2 cellular contexts compared by ENCODE assay signal in the genomic region with DNA sequence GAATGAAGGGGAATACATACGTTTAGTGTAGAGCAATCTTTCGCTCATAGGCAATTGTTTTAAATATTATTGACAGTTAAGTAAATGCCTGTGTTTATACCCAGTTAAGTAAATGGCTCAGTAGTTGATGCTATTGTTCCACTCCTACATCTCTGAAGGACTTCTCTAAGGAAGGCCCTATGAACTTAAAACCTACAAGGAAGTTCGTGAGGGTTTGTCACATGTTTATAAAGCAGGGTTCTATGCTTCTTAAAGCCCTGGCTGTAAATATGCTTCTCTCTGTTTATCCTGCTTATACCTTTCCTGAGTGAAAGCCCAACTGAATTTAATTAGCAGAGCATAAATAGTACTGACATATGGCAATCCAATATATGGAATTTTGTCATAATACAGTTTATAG.
TF ChIP-seq lines count a peak whose summit lies in the region.

No MANE protein-coding gene starts in this region.

TF ChIP-seq in A549, 52 proteins besides CTCF, POLR2A, EP300 and RAD21:
- TF ChIP-seq POLR2AphosphoS2 (conservative IDR thresholded peaks at IDR 0.05; ENCODE audit: low read length) (no peak), TFCP2L1 (CRISPR knock-in tag; IDR thresholded peaks at IDR 0.05) (no peak), RARB (CRISPR knock-in tag; IDR thresholded peaks at IDR 0.05) (no peak), NPAS2 (CRISPR knock-in tag; IDR thresholded peaks at IDR 0.05; ENCODE audit: borderline replicate concordance) (no peak)
- TF ChIP-seq, protein P1, sequence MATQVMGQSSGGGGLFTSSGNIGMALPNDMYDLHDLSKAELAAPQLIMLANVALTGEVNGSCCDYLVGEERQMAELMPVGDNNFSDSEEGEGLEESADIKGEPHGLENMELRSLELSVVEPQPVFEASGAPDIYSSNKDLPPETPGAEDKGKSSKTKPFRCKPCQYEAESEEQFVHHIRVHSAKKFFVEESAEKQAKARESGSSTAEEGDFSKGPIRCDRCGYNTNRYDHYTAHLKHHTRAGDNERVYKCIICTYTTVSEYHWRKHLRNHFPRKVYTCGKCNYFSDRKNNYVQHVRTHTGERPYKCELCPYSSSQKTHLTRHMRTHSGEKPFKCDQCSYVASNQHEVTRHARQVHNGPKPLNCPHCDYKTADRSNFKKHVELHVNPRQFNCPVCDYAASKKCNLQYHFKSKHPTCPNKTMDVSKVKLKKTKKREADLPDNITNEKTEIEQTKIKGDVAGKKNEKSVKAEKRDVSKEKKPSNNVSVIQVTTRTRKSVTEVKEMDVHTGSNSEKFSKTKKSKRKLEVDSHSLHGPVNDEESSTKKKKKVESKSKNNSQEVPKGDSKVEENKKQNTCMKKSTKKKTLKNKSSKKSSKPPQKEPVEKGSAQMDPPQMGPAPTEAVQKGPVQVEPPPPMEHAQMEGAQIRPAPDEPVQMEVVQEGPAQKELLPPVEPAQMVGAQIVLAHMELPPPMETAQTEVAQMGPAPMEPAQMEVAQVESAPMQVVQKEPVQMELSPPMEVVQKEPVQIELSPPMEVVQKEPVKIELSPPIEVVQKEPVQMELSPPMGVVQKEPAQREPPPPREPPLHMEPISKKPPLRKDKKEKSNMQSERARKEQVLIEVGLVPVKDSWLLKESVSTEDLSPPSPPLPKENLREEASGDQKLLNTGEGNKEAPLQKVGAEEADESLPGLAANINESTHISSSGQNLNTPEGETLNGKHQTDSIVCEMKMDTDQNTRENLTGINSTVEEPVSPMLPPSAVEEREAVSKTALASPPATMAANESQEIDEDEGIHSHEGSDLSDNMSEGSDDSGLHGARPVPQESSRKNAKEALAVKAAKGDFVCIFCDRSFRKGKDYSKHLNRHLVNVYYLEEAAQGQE (IDR thresholded peaks at IDR 0.05), result no peak
- TF ChIP-seq, protein P2, sequence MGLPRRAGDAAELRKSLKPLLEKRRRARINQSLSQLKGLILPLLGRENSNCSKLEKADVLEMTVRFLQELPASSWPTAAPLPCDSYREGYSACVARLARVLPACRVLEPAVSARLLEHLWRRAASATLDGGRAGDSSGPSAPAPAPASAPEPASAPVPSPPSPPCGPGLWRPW (IDR thresholded peaks at IDR 0.05), result no peak
TF ChIP-seq in A549: peak in this region for 0.

TF ChIP-seq in GM23338, 12 proteins besides CTCF, POLR2A, EP300 and RAD21:
- TF ChIP-seq, protein P1 (IDR thresholded peaks at IDR 0.05; ENCODE audit: unreplicated experiment), result no peak
- TF ChIP-seq JUNB (IDR thresholded peaks at IDR 0.05; ENCODE audit: unreplicated experiment) (no peak), EZH2phosphoT487 (IDR thresholded peaks at IDR 0.05; ENCODE audit: unreplicated experiment) (no peak), NANOG (IDR thresholded peaks at IDR 0.05; ENCODE audit: borderline replicate concordance) (no peak), ZNF331 (CRISPR knock-in tag; IDR thresholded peaks at IDR 0.05; ENCODE audit: low read depth) (no peak), CREB1 (CRISPR knock-in tag; IDR thresholded peaks at IDR 0.05; ENCODE audit: low read depth) (no peak), ZNF114 (CRISPR knock-in tag; IDR thresholded peaks at IDR 0.05) (no peak), STAT1 (IDR thresholded peaks at IDR 0.05; ENCODE audit: unreplicated experiment) (no peak), EZH2 (IDR thresholded peaks at IDR 0.05; ENCODE audit: low read depth, unreplicated experiment) (no peak), POLR2AphosphoS5 (IDR thresholded peaks at IDR 0.05; ENCODE audit: low read depth) (no peak)
- TF ChIP-seq, protein P3, sequence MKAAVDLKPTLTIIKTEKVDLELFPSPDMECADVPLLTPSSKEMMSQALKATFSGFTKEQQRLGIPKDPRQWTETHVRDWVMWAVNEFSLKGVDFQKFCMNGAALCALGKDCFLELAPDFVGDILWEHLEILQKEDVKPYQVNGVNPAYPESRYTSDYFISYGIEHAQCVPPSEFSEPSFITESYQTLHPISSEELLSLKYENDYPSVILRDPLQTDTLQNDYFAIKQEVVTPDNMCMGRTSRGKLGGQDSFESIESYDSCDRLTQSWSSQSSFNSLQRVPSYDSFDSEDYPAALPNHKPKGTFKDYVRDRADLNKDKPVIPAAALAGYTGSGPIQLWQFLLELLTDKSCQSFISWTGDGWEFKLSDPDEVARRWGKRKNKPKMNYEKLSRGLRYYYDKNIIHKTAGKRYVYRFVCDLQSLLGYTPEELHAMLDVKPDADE (IDR thresholded peaks at IDR 0.05), result no peak
